25 cellular contexts compared by ENCODE assay signal in genomic region chr5:172245046-172245445, GRCh38. TPM values are rescaled to one million over a fixed set of nuclear protein-coding genes. Genes with fewer than 3 reads are reported as not detected.
DNase-seq lines count a peak whose midpoint lies in the region; FAIRE-seq and TF ChIP-seq lines count a peak whose summit lies in the region.
"Had no signal": no experiment of that assay in that cellular context is flagged by ENCODE, and none has a peak within 500 bp of the region (broad histone marks: within the 10 kb centered on the region; RNA-seq: fewer than 3 reads in every experiment).

No MANE protein-coding gene starts in this region.

- H3K27me3 Mint-ChIP-seq in brain (peaks cover 6% of the 10 kb centered on the region), nephron progenitor cell (ENCODE audit: low read depth, poor library complexity) (no peaks in the 10 kb centered on the region)
- H3K27me3 Mint-ChIP-seq: CD4-positive, alpha-beta T cell had no signal

- no peak for TF ChIP-seq POLR2A in esophagus squamous epithelium (IDR thresholded peaks at IDR 0.05)

- H3K9me3 Mint-ChIP-seq in brain (peaks cover 24 to 46% (median 32%) of the 10 kb centered on the region in 5 experiments), nephron progenitor cell (peaks cover 32% of the 10 kb centered on the region)
- H3K9me3 Mint-ChIP-seq: CD4-positive, alpha-beta T cell had no signal

- 85 to 100% methylated on average over 2 of the region's 2 CpGs for WGBS in esophagus squamous epithelium, 2 donors

- in situ Hi-C loops in KBM-7 (cut with MboI; ENCODE audit: low pct_unique_long_range_greater_than_20kb, low sequenced_read_pairs): no loop called here

- peaks cover 97% of the 10 kb centered on the region for H3K36me3 Mint-ChIP-seq in brain
- H3K36me3 Mint-ChIP-seq in nephron progenitor cell (ENCODE audit: low read depth): peaks cover 73% of the 10 kb centered on the region

- no peaks in the 10 kb centered on the region for H3K36me3 ChIP-seq in esophagus squamous epithelium
- H3K36me3 ChIP-seq: HAP-1, MG63 had no signal

- FAIRE-seq in RCC 7860 (lab: Jason Lieb, UNC): no peak
- FAIRE-seq: A204.1, GM12878, HTR-8/SVneo had no signal

- H3K27ac ChIP-seq in esophagus squamous epithelium: no peak overlapping the region

- no peaks in the 10 kb centered on the region for H3K27me3 ChIP-seq in esophagus squamous epithelium
- H3K27me3 ChIP-seq: MG63 had no signal

- peaks cover 0 to 7% (median 0%) of the 10 kb centered on the region in 3 donors for H3K4me1 ChIP-seq in esophagus squamous epithelium
- H3K4me1 ChIP-seq: HAP-1 had no signal

- DNase-seq in DMS 273 treated with DMSO at 0.1 percent for 48 hours (lab: John Stamatoyannopoulos, UW): peak; percentile 68
- peak; percentile 7 to 43 for DNase-seq in NCI-H446 (lab: John Stamatoyannopoulos, UW)
- DNase-seq in nephron progenitor cell: no peak
- DNase-seq in RCC 7860 (ENCODE audit: low spot score): no peak
- DNase-seq in KBM-7: no peak
- no peak for DNase-seq in retina
- DNase-seq in esophagus squamous epithelium (lab: John Stamatoyannopoulos, UW): no peak
- DNase-seq: Caco-2; CD4-positive, alpha-beta T cell; IMR-90; Karpas-422; MG63; NCI-H1092 treated with DMSO at 0.1 percent for 48 hours; NCI-H146; NCI-H2107; NCI-H774; SHP77 treated with DMSO at 0.1 percent for 48 hours had no signal

- H3K4me3 ChIP-seq in esophagus squamous epithelium: no peak overlapping the region
- H3K4me3 ChIP-seq: GM12878, HAP-1, MG63 had no signal

- TF ChIP-seq CTCF in brain (conservative IDR thresholded peaks at IDR 0.05) (no peak), nephron progenitor cell (IDR thresholded peaks at IDR 0.05) (no peak), esophagus squamous epithelium (IDR thresholded peaks at IDR 0.05) (no peak)

- H3K4me3 Mint-ChIP-seq in brain: no peak overlapping the region
- no peak overlapping the region for H3K4me3 Mint-ChIP-seq in nephron progenitor cell
- H3K4me3 Mint-ChIP-seq: CD4-positive, alpha-beta T cell had no signal

- intact Hi-C loops in esophagus squamous epithelium (cut with DNase I): no loop called here

- H3K4me1 Mint-ChIP-seq in brain (peaks cover 21% of the 10 kb centered on the region), nephron progenitor cell (peaks cover 18% of the 10 kb centered on the region)

- H3K27ac Mint-ChIP-seq in brain (peak overlapping the region in 3 of 5 experiments; percentile 28 to 64 (median 48)), nephron progenitor cell (peak overlapping the region; percentile 57)
- H3K27ac Mint-ChIP-seq: CD4-positive, alpha-beta T cell had no signal

- H3K9me3 ChIP-seq in esophagus squamous epithelium: no peaks in the 10 kb centered on the region
- H3K9me3 ChIP-seq: Caco-2, HAP-1 had no signal

RNA-seq across cellular contexts. Expression of gene UBTD2, which starts 38.5 kb away (rescaled TPM):
- 11.3 TPM for polyA plus RNA-seq in brain (ENCODE audit: insufficient read depth, low read depth, low replicate concordance)
- total RNA-seq in esophagus squamous epithelium: 10 to 100 TPM in 3 of 4 donors, 1 to 10 TPM in 1; 9.1 to 14.7 (median 12.3) TPM

RNA-seq across cellular contexts. Expression of gene EFCAB9, which starts 51.1 kb away (rescaled TPM):
- polyA plus RNA-seq in brain (ENCODE audit: insufficient read depth, low read depth, low replicate concordance): not detected
- not detected for total RNA-seq in esophagus squamous epithelium
- total RNA-seq: Caco-2; CD4-positive, alpha-beta T cell; GM12878; IMR-90; OCI-LY7; RPMI7951 had no signal
- polyA plus RNA-seq: BJ, IMR-90 had no signal

RNA-seq across cellular contexts. Expression of gene STK10, which starts 57.0 kb away (rescaled TPM):
- polyA plus RNA-seq in brain (ENCODE audit: insufficient read depth, low read depth, low replicate concordance): 5.1 TPM
- 10 to 100 TPM in 1 of 4 donors, 1 to 10 TPM in 3; 5.4 to 15.6 (median 8.9) TPM for total RNA-seq in esophagus squamous epithelium

Comparison
In these comparisons a context has a peak if more than half of its experiments do, and no peak if none do; other contexts are left out.
1. DNase-seq: peak in DMS 273 treated with DMSO at 0.1 percent for 48 hours (single experiment) and NCI-H446 (2 of 2); none in nephron progenitor cell (single experiment), RCC 7860 (single experiment), KBM-7 (single experiment), retina (single experiment) and esophagus squamous epithelium (single experiment).